19 cellular contexts compared by ENCODE assay signal in genomic region chr3:123371426-123371825, GRCh38.
DNase-seq lines count a peak whose midpoint lies in the region; ATAC-seq and TF ChIP-seq lines count a peak whose summit lies in the region.
"Had no signal": no experiment of that assay in that cellular context is flagged by ENCODE, and none has a peak within 500 bp of the region (broad histone marks: within the 10 kb centered on the region; RNA-seq: fewer than 3 reads in every experiment).

No MANE protein-coding gene starts in this region.

- ATAC-seq in left ventricle myocardium superior (no peak), GM19035 (IDR thresholded peaks at IDR 0.05; ENCODE audit: unreplicated experiment) (no peak)

- no peak for TF ChIP-seq EP300 in esophagus muscularis mucosa (IDR thresholded peaks at IDR 0.05)

- peak overlapping the region; percentile 95 for H3K27ac ChIP-seq in cardiac muscle cell
- H3K27ac ChIP-seq in esophagus muscularis mucosa (replicated peaks in 1 of 4): peak overlapping the region; percentile 85 to 97 (median 94)
- peak overlapping the region; percentile 62 for H3K27ac ChIP-seq in muscle layer of colon (ENCODE audit: low read depth, low read length)
- H3K27ac ChIP-seq in tibial artery: peak overlapping the region; percentile 70 to 96
- H3K27ac ChIP-seq: BLaER1 had no signal

- H3K9me3 ChIP-seq in cardiac muscle cell (ENCODE audit: low read depth): no peaks in the 10 kb centered on the region
- no peaks in the 10 kb centered on the region for H3K9me3 ChIP-seq in esophagus muscularis mucosa
- no peaks in the 10 kb centered on the region for H3K9me3 ChIP-seq in muscle layer of colon (ENCODE audit: low read length)
- no peaks in the 10 kb centered on the region for H3K9me3 ChIP-seq in tibial artery
- H3K9me3 ChIP-seq: HAP-1, Peyer's patch had no signal

- H3K9ac ChIP-seq in muscle layer of colon (ENCODE audit: low read length): no peak overlapping the region
- H3K9ac ChIP-seq: BLaER1 had no signal

- H3K4me3 ChIP-seq in cardiac muscle cell (no peak overlapping the region), esophagus muscularis mucosa (no peak overlapping the region), muscle layer of colon (ENCODE audit: low read depth in 1 of 2, low read length in 2 of 2) (no peak overlapping the region), tibial artery (no peak overlapping the region)
- H3K4me3 ChIP-seq: BLaER1, HAP-1, Peyer's patch had no signal

- H3K27me3 ChIP-seq in cardiac muscle cell (no peaks in the 10 kb centered on the region), esophagus muscularis mucosa (no peaks in the 10 kb centered on the region), muscle layer of colon (ENCODE audit: control insufficient read depth in 1 of 2, insufficient read depth in 2 of 2, low read length in 2 of 2) (no peaks in the 10 kb centered on the region), tibial artery (no peaks in the 10 kb centered on the region)
- H3K27me3 ChIP-seq: BLaER1, Peyer's patch had no signal

- TF ChIP-seq POLR2A in esophagus muscularis mucosa (IDR thresholded peaks at IDR 0.05; ENCODE audit: low read depth): no peak

- WGBS in esophagus muscularis mucosa: 68% methylated on average over 10 of the region's 10 CpGs

- H3K4me1 ChIP-seq in cardiac muscle cell (ENCODE audit: low read depth): peaks cover 59% of the 10 kb centered on the region
- peaks cover 77 to 100% (median 95%) of the 10 kb centered on the region in 4 donors for H3K4me1 ChIP-seq in esophagus muscularis mucosa
- peaks cover 80% of the 10 kb centered on the region for H3K4me1 ChIP-seq in muscle layer of colon (ENCODE audit: insufficient read depth, low read length)
- H3K4me1 ChIP-seq in tibial artery: peaks cover 0 to 93% (median 61%) of the 10 kb centered on the region in 4 donors
- H3K4me1 ChIP-seq: HAP-1 had no signal

- TF ChIP-seq CTCF in cardiac muscle cell (IDR thresholded peaks at IDR 0.05; ENCODE audit: low read depth, low read length) (no peak), esophagus muscularis mucosa (IDR thresholded peaks at IDR 0.05) (no peak), tibial artery (IDR thresholded peaks at IDR 0.05) (no peak)

- DNase-seq in cardiac muscle cell (ENCODE audit: low read depth in 1 of 2, low spot score in 1 of 2) (no peak), left ventricle myocardium superior (no peak), esophagus muscularis mucosa (ENCODE audit: extremely low spot score) (no peak), tibial artery (peak in 1 of 2 donors; percentile 54)
- no peak for DNase-seq in activated naive CD4-positive, alpha-beta T cell treated with anti-CD3 and anti-CD28 coated beads, Interleukin-2, amount 50 U/mL, for 16 hours
- DNase-seq in activated T-cell treated with anti-CD3 and anti-CD28 coated beads, Interleukin-2, amount 50 U/mL, for 1 hour: no peak
- DNase-seq: 8988T; CD8-positive, alpha-beta memory T cell; DND-41; NCI-H1105 treated with DMSO at 0.1 percent for 48 hours; NCI-H1694 treated with DMSO at 0.1 percent for 48 hours; NCI-H2107; NCI-H2227 treated with DMSO at 0.1 percent for 48 hours; NCI-H524 had no signal

- H3K36me3 ChIP-seq in cardiac muscle cell (no peaks in the 10 kb centered on the region), esophagus muscularis mucosa (no peaks in the 10 kb centered on the region), muscle layer of colon (ENCODE audit: insufficient read depth, low read length) (no peaks in the 10 kb centered on the region), tibial artery (no peaks in the 10 kb centered on the region)
- H3K36me3 ChIP-seq: BLaER1, HAP-1, Peyer's patch had no signal

- intact Hi-C loops in left ventricle myocardium superior (cut with micrococcal nuclease) (loop anchor here (10.0 kb wide), 1 partner anchor 73 kb away; the partner anchor contains the start of gene ADCY5), esophagus muscularis mucosa (cut with DNase I) (loop anchor here (10.0 kb wide), 1 partner anchor 73 kb away; the partner anchor contains the start of gene ADCY5), tibial artery (cut with DNase I; ENCODE audit: low total_unique reads) (no loop called here)
